In genomic region chr7:151064993-151065392, GRCh38 we compare ENCODE assay signal across 14 cellular contexts. TPM values are rescaled to one million over a fixed set of nuclear protein-coding genes. Genes with fewer than 3 reads are reported as not detected.
DNase-seq lines count a peak whose midpoint lies in the region; ATAC-seq and TF ChIP-seq lines count a peak whose summit lies in the region.
"Had no signal": no experiment of that assay in that cellular context is flagged by ENCODE, and none has a peak within 500 bp of the region (broad histone marks: within the 10 kb centered on the region; RNA-seq: fewer than 3 reads in every experiment).

No MANE protein-coding gene starts in this region.

- H3K27ac ChIP-seq in 22Rv1 (peak overlapping the region; percentile 12; the same call in 1 of the 2 replicates), RWPE1 (peak overlapping the region; percentile 96), mesenchymal stem cell (ENCODE audit: low read length, poor library complexity, severe bottlenecking) (no peak overlapping the region)
- H3K27ac ChIP-seq in CD4-positive, alpha-beta T cell (ENCODE audit: low read depth, low read length) = no peak overlapping the region
- H3K27ac ChIP-seq: GM23248 had no signal

- no peak overlapping the region for H3K9ac ChIP-seq in mesenchymal stem cell (ENCODE audit: low read length)
- H3K9ac ChIP-seq: GM23248 had no signal

- POLR2A ChIA-PET in RWPE1 (lab: Yijun Ruan, JAX; ENCODE audit: low non-redundant PET) = no interaction called here
- POLR2A ChIA-PET in CD4-positive, alpha-beta T cell (lab: Charles Lee) = no interaction called here

- H3K27me3 Mint-ChIP-seq in CD4-positive, alpha-beta T cell = no peaks in the 10 kb centered on the region
- H3K27me3 Mint-ChIP-seq: CD4-positive, CD25-positive, alpha-beta regulatory T cell had no signal

- peaks cover 31% of the 10 kb centered on the region for H3K79me1 ChIP-seq in mesenchymal stem cell (replicated peaks; ENCODE audit: low read length, poor library complexity, severe bottlenecking)

- no peaks in the 10 kb centered on the region for H3K9me3 ChIP-seq in mesenchymal stem cell (ENCODE audit: control insufficient read depth, low read length)
- no peaks in the 10 kb centered on the region for H3K9me3 ChIP-seq in CD4-positive, alpha-beta T cell (ENCODE audit: control insufficient read depth, low read length)
- H3K9me3 ChIP-seq: BE2C, Caco-2, HAP-1 had no signal

- no peak overlapping the region for H3K4me2 ChIP-seq in mesenchymal stem cell (ENCODE audit: low read length, poor library complexity, severe bottlenecking)

- no peak overlapping the region for H3K4me3 ChIP-seq in mesenchymal stem cell (ENCODE audit: insufficient read depth in 1 of 2, low read depth in 1 of 2, low read length in 2 of 2)
- H3K4me3 ChIP-seq: GM23248, HAP-1 had no signal

- H3K36me3 Mint-ChIP-seq in stimulated activated effector memory CD8-positive, alpha-beta T cell treated with anti-CD3 and anti-CD28 coated beads, Interleukin-12 subunit alpha, Interleukin-12 subunit beta, amount 100 ng/mL, for 72 hours = peaks cover 59% of the 10 kb centered on the region
- peaks cover 38% of the 10 kb centered on the region for H3K36me3 Mint-ChIP-seq in CD4-positive, alpha-beta T cell (ENCODE audit: low read depth)

- no peak for ATAC-seq in stimulated activated effector memory CD8-positive, alpha-beta T cell treated with anti-CD3 and anti-CD28 coated beads, Interleukin-12 subunit alpha, Interleukin-12 subunit beta, amount 100 ng/mL, for 72 hours
- ATAC-seq in left cardiac atrium = no peak
- no peak for ATAC-seq in CD4-positive, alpha-beta T cell (ENCODE audit: poor library complexity)

- H3K4me3 Mint-ChIP-seq in stimulated activated effector memory CD8-positive, alpha-beta T cell treated with anti-CD3 and anti-CD28 coated beads, Interleukin-12 subunit alpha, Interleukin-12 subunit beta, amount 100 ng/mL, for 72 hours = no peak overlapping the region
- H3K4me3 Mint-ChIP-seq in CD4-positive, alpha-beta T cell = no peak overlapping the region

- no peak overlapping the region for H3K4ac ChIP-seq in mesenchymal stem cell (ENCODE audit: low read depth in 1 of 2, low read length in 2 of 2)

- no peaks in the 10 kb centered on the region for H3K27me3 ChIP-seq in mesenchymal stem cell (ENCODE audit: control insufficient read depth in 1 of 2, insufficient read depth in 1 of 2, low read length in 2 of 2)
- H3K27me3 ChIP-seq in CD4-positive, alpha-beta T cell (ENCODE audit: control insufficient read depth, insufficient read depth, low read length) = no peaks in the 10 kb centered on the region
- H3K27me3 ChIP-seq: BE2C had no signal

- no peak overlapping the region for H3K14ac ChIP-seq in mesenchymal stem cell (ENCODE audit: low read length in 2 of 2)

- H3K9me3 Mint-ChIP-seq in stimulated activated effector memory CD8-positive, alpha-beta T cell treated with anti-CD3 and anti-CD28 coated beads, Interleukin-12 subunit alpha, Interleukin-12 subunit beta, amount 100 ng/mL, for 72 hours = no peaks in the 10 kb centered on the region
- H3K9me3 Mint-ChIP-seq in CD4-positive, alpha-beta T cell = no peaks in the 10 kb centered on the region
- H3K9me3 Mint-ChIP-seq: CD4-positive, CD25-positive, alpha-beta regulatory T cell had no signal

- no peak for DNase-seq in RWPE1 (ENCODE audit: low spot score)
- DNase-seq in mesenchymal stem cell = no peak
- no peak for DNase-seq in stimulated activated effector memory CD8-positive, alpha-beta T cell treated with anti-CD3 and anti-CD28 coated beads, Interleukin-12 subunit alpha, Interleukin-12 subunit beta, amount 100 ng/mL, for 72 hours (ENCODE audit: low spot score in 2 of 2)
- no peak for DNase-seq in left cardiac atrium
- DNase-seq in CD4-positive, alpha-beta T cell = no peak
- DNase-seq in SK-N-DZ (ENCODE audit: low spot score) = no peak
- DNase-seq: ACHN; BE2C; C1 segment of cervical spinal cord; Caco-2; CD4-positive, CD25-positive, alpha-beta regulatory T cell; GM23248 had no signal

- intact Hi-C loops in left cardiac atrium (cut with DNase I) = no loop called here
- intact Hi-C loops in CD4-positive, alpha-beta T cell (cut with DNase I, micrococcal nuclease) = no loop called here

- peak overlapping the region; percentile 68 for H3K27ac Mint-ChIP-seq in stimulated activated effector memory CD8-positive, alpha-beta T cell treated with anti-CD3 and anti-CD28 coated beads, Interleukin-12 subunit alpha, Interleukin-12 subunit beta, amount 100 ng/mL, for 72 hours
- H3K27ac Mint-ChIP-seq in CD4-positive, alpha-beta T cell = no peak overlapping the region
- H3K27ac Mint-ChIP-seq: CD4-positive, CD25-positive, alpha-beta regulatory T cell had no signal

- peaks cover 20% of the 10 kb centered on the region for H3K4me1 Mint-ChIP-seq in stimulated activated effector memory CD8-positive, alpha-beta T cell treated with anti-CD3 and anti-CD28 coated beads, Interleukin-12 subunit alpha, Interleukin-12 subunit beta, amount 100 ng/mL, for 72 hours
- peaks cover 14% of the 10 kb centered on the region for H3K4me1 Mint-ChIP-seq in CD4-positive, alpha-beta T cell (ENCODE audit: low read depth)

- H2AK5ac ChIP-seq in mesenchymal stem cell (ENCODE audit: low read length, severe bottlenecking) = no peak overlapping the region

- no peak overlapping the region for H2BK15ac ChIP-seq in mesenchymal stem cell (ENCODE audit: low read depth, poor library complexity, severe bottlenecking)

- CTCF ChIA-PET in RWPE1 (lab: Yijun Ruan, JAX) = no interaction called here
- CTCF ChIA-PET in CD4-positive, alpha-beta T cell (lab: Charles Lee) = no interaction called here

- H2BK120ac ChIP-seq in mesenchymal stem cell (ENCODE audit: low read depth, low read length) = no peak overlapping the region

- H4K91ac ChIP-seq in mesenchymal stem cell (ENCODE audit: low read length) = peak overlapping the region; percentile 45

- H2BK12ac ChIP-seq in mesenchymal stem cell (ENCODE audit: low read length in 2 of 2) = no peak overlapping the region

- no peak overlapping the region for H4K8ac ChIP-seq in mesenchymal stem cell (ENCODE audit: low read length)

- H2BK5ac ChIP-seq in mesenchymal stem cell (ENCODE audit: low read depth, low read length, poor library complexity, severe bottlenecking) = no peak overlapping the region

- no peak overlapping the region for H3K23ac ChIP-seq in mesenchymal stem cell (ENCODE audit: low read length in 2 of 2)

- no peak overlapping the region for H2AFZ ChIP-seq in mesenchymal stem cell (ENCODE audit: low read depth, low read length)
- H2AFZ ChIP-seq: GM23248 had no signal

- WGBS in mesenchymal stem cell = 100% methylated on average over 5 of the region's 6 CpGs

- peaks cover 50% of the 10 kb centered on the region for H3K4me1 ChIP-seq in mesenchymal stem cell (ENCODE audit: control insufficient read depth, insufficient read depth, low read depth, low read length)

- H3K36me3 ChIP-seq in mesenchymal stem cell (ENCODE audit: control insufficient read depth in 1 of 2, insufficient read depth in 2 of 2, low read depth in 1 of 2, low read length in 2 of 2) = peaks cover 58 to 62% of the 10 kb centered on the region in 2 experiments

- no peak overlapping the region for H3K18ac ChIP-seq in mesenchymal stem cell (ENCODE audit: low read depth in 1 of 2, low read length in 2 of 2)

- TF ChIP-seq CTCF in 22Rv1 (IDR thresholded peaks at IDR 0.05) (no peak), RWPE1 (conservative IDR thresholded peaks at IDR 0.05; ENCODE audit: low read depth) (no peak)
- no peak for TF ChIP-seq CTCF in CD4-positive, alpha-beta T cell (IDR thresholded peaks at IDR 0.05)

RNA-seq across cellular contexts. Expression of gene SLC4A2, which starts 5.6 kb away (rescaled TPM):
- polyA plus RNA-seq in mesenchymal stem cell (2013, experiment 1 of 2) = 140 TPM
- 133 TPM for polyA plus RNA-seq in mesenchymal stem cell (2013, experiment 2 of 2)
- total RNA-seq in left cardiac atrium = 100 to 1,000 TPM in 1 of 2 donors, 10 to 100 TPM in 1; 71.6 to 107 TPM
- total RNA-seq in CD4-positive, alpha-beta T cell = 10 to 100 TPM; 27.1 to 31.4 TPM
- polyA plus RNA-seq in SK-N-DZ (2014; cell fraction: cytosol; rRNA removed) = 69.8 and 71.2 TPM in 2 replicates
- polyA plus RNA-seq in SK-N-DZ (2014; cell fraction: nucleus; rRNA removed) = 202 and 231 TPM in 2 replicates

RNA-seq across cellular contexts. Expression of gene CDK5, which starts 7.3 kb away (rescaled TPM):
- 20.3 TPM for polyA plus RNA-seq in mesenchymal stem cell (2013, experiment 1 of 2)
- 21.3 TPM for polyA plus RNA-seq in mesenchymal stem cell (2013, experiment 2 of 2)
- total RNA-seq in left cardiac atrium = 1 to 10 TPM; 5.1 to 7.8 TPM
- total RNA-seq in CD4-positive, alpha-beta T cell = 1 to 10 TPM; 3.1 to 3.5 TPM
- 49.6 and 52.8 TPM in 2 replicates for polyA plus RNA-seq in SK-N-DZ (2014; cell fraction: cytosol; rRNA removed)
- 29.4 and 30.2 TPM in 2 replicates for polyA plus RNA-seq in SK-N-DZ (2014; cell fraction: nucleus; rRNA removed)

RNA-seq across cellular contexts. Expression of gene FASTK, which starts 15.6 kb away (rescaled TPM):
- polyA plus RNA-seq in mesenchymal stem cell (2013, experiment 1 of 2) = 72.5 TPM
- polyA plus RNA-seq in mesenchymal stem cell (2013, experiment 2 of 2) = 69.4 TPM
- total RNA-seq in left cardiac atrium = 10 to 100 TPM; 62.9 to 73.2 TPM
- 10 to 100 TPM; 82.2 to 84.2 TPM for total RNA-seq in CD4-positive, alpha-beta T cell
- 55.5 and 82.6 TPM in 2 replicates for polyA plus RNA-seq in SK-N-DZ (2014; cell fraction: cytosol; rRNA removed)
- polyA plus RNA-seq in SK-N-DZ (2014; cell fraction: nucleus; rRNA removed) = 652 and 657 TPM in 2 replicates

RNA-seq across cellular contexts. Expression of gene ASIC3, which starts 16.7 kb away (rescaled TPM):
- 0.99 TPM for polyA plus RNA-seq in mesenchymal stem cell (2013, experiment 1 of 2)
- 1.0 TPM for polyA plus RNA-seq in mesenchymal stem cell (2013, experiment 2 of 2)
- total RNA-seq in left cardiac atrium = 1 to 10 TPM; 4.0 to 4.2 TPM
- 10 to 100 TPM; 13.8 to 15.2 TPM for total RNA-seq in CD4-positive, alpha-beta T cell
- polyA plus RNA-seq in SK-N-DZ (2014; cell fraction: cytosol; rRNA removed) = 0.51 and 0.56 TPM in 2 replicates
- 3.7 and 9.3 TPM in 2 replicates for polyA plus RNA-seq in SK-N-DZ (2014; cell fraction: nucleus; rRNA removed)
- polyA plus RNA-seq: CD4-positive, CD25-positive, alpha-beta regulatory T cell had no signal

RNA-seq across cellular contexts. Expression of gene TMUB1, which starts 18.3 kb away (rescaled TPM):
- polyA plus RNA-seq in mesenchymal stem cell (2013, experiment 1 of 2) = 56.8 TPM
- polyA plus RNA-seq in mesenchymal stem cell (2013, experiment 2 of 2) = 53.5 TPM
- 10 to 100 TPM; 36.3 to 37.9 TPM for total RNA-seq in left cardiac atrium
- total RNA-seq in CD4-positive, alpha-beta T cell = 10 to 100 TPM; 44.5 to 46.6 TPM
- 52.2 and 58.3 TPM in 2 replicates for polyA plus RNA-seq in SK-N-DZ (2014; cell fraction: cytosol; rRNA removed)
- polyA plus RNA-seq in SK-N-DZ (2014; cell fraction: nucleus; rRNA removed) = 59.4 and 92.4 TPM in 2 replicates

Comparison
In these comparisons a context has a peak if more than half of its experiments do, and no peak if none do; other contexts are left out.
1. H3K27ac ChIP-seq: peak in 22Rv1 (single experiment) and RWPE1 (single experiment); none in mesenchymal stem cell (single experiment) and CD4-positive, alpha-beta T cell (single experiment).